In the genomic region with DNA sequence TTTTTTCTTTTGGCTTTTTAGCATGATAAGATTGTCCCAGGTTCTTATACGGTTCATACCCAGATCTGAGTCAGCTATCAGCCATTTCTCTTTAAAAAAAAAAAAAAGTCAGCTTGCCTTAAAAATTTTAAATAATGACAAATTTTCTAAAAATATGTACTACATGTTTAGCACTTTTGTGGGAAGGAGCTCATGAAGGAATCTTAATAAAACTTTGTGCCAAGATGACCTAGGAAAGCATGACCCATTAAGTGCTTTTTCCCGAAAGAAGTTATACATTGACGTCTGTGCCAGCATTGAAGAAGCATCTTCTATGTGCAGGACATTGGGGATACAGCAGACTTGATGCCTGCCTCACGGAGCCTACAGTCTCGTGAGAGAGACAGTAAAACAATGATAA, we compare ENCODE assay signal across 25 cellular contexts. TPM values are rescaled to one million over a fixed set of nuclear protein-coding genes. Genes with fewer than 3 reads are reported as not detected.
A peak's percentile ranks its signal among the peaks of the same experiment; 100 is the strongest.
DNase-seq lines count a peak whose midpoint lies in the region; ATAC-seq and TF ChIP-seq lines count a peak whose summit lies in the region.
"Had no signal": no experiment of that assay in that cellular context is flagged by ENCODE, and none has a peak within 500 bp of the region (broad histone marks: within the 10 kb centered on the region; RNA-seq: fewer than 3 reads in every experiment).

No MANE protein-coding gene starts in this region.

- peak; percentile 32 for DNase-seq in AG08396 (ENCODE audit: low spot score)
- DNase-seq in HCEC 1CT = peak; percentile 31
- DNase-seq in fibroblast of gingiva (ENCODE audit: low read depth) = peak; percentile 34
- DNase-seq in spleen = no peak
- DNase-seq in mammary epithelial cell = no peak
- DNase-seq in DMS153 treated with DMSO at 0.1 percent for 48 hours (lab: John Stamatoyannopoulos, UW; ENCODE audit: unreplicated experiment) = no peak
- DNase-seq: 8988T; ACHN; AML-193; CD4-positive, alpha-beta T cell; EL; GDM1; KBM-7; MV-4-11; NCI-H1105; NCI-H146; NCI-H1930; NCI-H446 treated with DMSO at 0.1 percent for 48 hours; NCI-H526 treated with DMSO at 0.1 percent for 48 hours; Right ventricle myocardium superior; RPMI8226 had no signal

- H3K4me3 ChIP-seq in spleen (no peak overlapping the region), mammary epithelial cell (replicated peaks in 1 of 3; ENCODE audit: insufficient read depth in 1 of 3, low read depth in 2 of 3, low read length in 3 of 3) (no peak overlapping the region)
- H3K4me3 ChIP-seq: BLaER1 treated with 17β-estradiol and CSF1 and Interleukin-3, amounts not matched to agents 10 nM and 100 nM; SJSA1 had no signal

- no TSS peak for BruUV-seq in mammary epithelial cell (replicated peaks; lab: Mats Ljungman, UMichigan)

- peaks cover 2% of the 10 kb centered on the region for H3K79me2 ChIP-seq in mammary epithelial cell (ENCODE audit: insufficient read depth, low read length)

- H3K36me3 ChIP-seq in spleen (no peaks in the 10 kb centered on the region), mammary epithelial cell (ENCODE audit: insufficient read depth, low read length) (no peaks in the 10 kb centered on the region)
- H3K36me3 ChIP-seq: BLaER1 treated with 17β-estradiol and CSF1 and Interleukin-3, amounts not matched to agents 10 nM and 100 nM had no signal

- ATAC-seq in GM21447 (IDR thresholded peaks at IDR 0.05; ENCODE audit: unreplicated experiment) = no peak
- ATAC-seq: HCT116 had no signal

- TF ChIP-seq POLR2A in spleen (IDR thresholded peaks at IDR 0.05) = no peak

- intact Hi-C loops in spleen (cut with DNase I; ENCODE audit: low total_unique reads) = no loop called here
- intact Hi-C loops in mammary epithelial cell (cut with micrococcal nuclease) = loop anchor here (10.0 kb wide), 1 partner anchor 173 kb away; no protein-coding TSS in a partner anchor

- H3K4me1 ChIP-seq in spleen (peaks cover 0 to 13% (median 3%) of the 10 kb centered on the region in 6 donors), mammary epithelial cell (ENCODE audit: insufficient read depth, low read length) (no peaks in the 10 kb centered on the region)

- H2AFZ ChIP-seq in mammary epithelial cell (ENCODE audit: low read depth, low read length) = no peak overlapping the region

- H3K9ac ChIP-seq in mammary epithelial cell (ENCODE audit: insufficient read depth, low read length) = no peak overlapping the region
- H3K9ac ChIP-seq: BLaER1 treated with 17β-estradiol and CSF1 and Interleukin-3, amounts not matched to agents 10 nM and 100 nM had no signal

- no peaks in the 10 kb centered on the region for H4K20me1 ChIP-seq in mammary epithelial cell (ENCODE audit: insufficient read depth, low read length)
- H4K20me1 ChIP-seq: BLaER1 treated with 17β-estradiol and CSF1 and Interleukin-3, amounts not matched to agents 10 nM and 100 nM had no signal

- H3K27ac ChIP-seq in spleen (peak overlapping the region in 5 of 8 donors; percentile 0 to 42 (median 15)), mammary epithelial cell (ENCODE audit: insufficient read depth, low read depth, low read length) (no peak overlapping the region)
- H3K27ac ChIP-seq: BLaER1 treated with 17β-estradiol and CSF1 and Interleukin-3, amounts not matched to agents 10 nM and 100 nM; SJSA1 had no signal

- dilution Hi-C loops in mammary epithelial cell (cut with HindIII; ENCODE audit: low sequenced_read_pairs) = no loop called here

- no peak overlapping the region for H3K4me2 ChIP-seq in mammary epithelial cell (ENCODE audit: insufficient read depth, low read depth, low read length)
- H3K4me2 ChIP-seq: BLaER1 treated with 17β-estradiol and CSF1 and Interleukin-3, amounts not matched to agents 10 nM and 100 nM had no signal

- CTCF ChIA-PET in mammary epithelial cell (lab: Charles Lee; ENCODE audit: low non-redundant PET) = no interaction called here

- H3K27me3 ChIP-seq in spleen (replicated peaks in 1 of 7) = peaks cover 0 to 21% (median 0%) of the 10 kb centered on the region in 7 donors
- no peaks in the 10 kb centered on the region for H3K27me3 ChIP-seq in mammary epithelial cell (ENCODE audit: insufficient read depth, low read length)
- H3K27me3 ChIP-seq: SJSA1 had no signal

- 82 to 92% (median 85%) methylated on average over 5 of the region's 5 CpGs for WGBS in spleen, 5 donors
- 97% methylated on average over 5 of the region's 5 CpGs for WGBS in mammary epithelial cell (ENCODE audit: low coverage, missing lambda C conversion rate)

- no peaks in the 10 kb centered on the region for H3K9me3 ChIP-seq in spleen
- H3K9me3 ChIP-seq in mammary epithelial cell (replicated peaks; ENCODE audit: insufficient read depth, low read length) = no peaks in the 10 kb centered on the region
- H3K9me3 ChIP-seq: BLaER1 treated with 17β-estradiol and CSF1 and Interleukin-3, amounts not matched to agents 10 nM and 100 nM; SJSA1 had no signal

- in situ Hi-C loops in mammary epithelial cell (cut with MboI; ENCODE audit: low sequenced_read_pairs in 2 of 2) = no loop called here

- TF ChIP-seq CTCF in spleen (IDR thresholded peaks at IDR 0.05 in 8 of 11, conservative IDR thresholded peaks at IDR 0.05 in 3 of 11) = no peak
- TF ChIP-seq CTCF in mammary epithelial cell (conservative IDR thresholded peaks at IDR 0.05 in 1 of 2, IDR thresholded peaks at IDR 0.05 in 1 of 2; ENCODE audit: extremely low read depth in 1 of 2, insufficient read depth in 1 of 2, low read depth in 1 of 2, low read length in 2 of 2) = no peak

RNA-seq across cellular contexts. Expression of a gene that starts 4.5 kb away (rescaled TPM):
- total RNA-seq in spleen (100 to 1,000 TPM in 6 of 7 donors, 10 to 100 TPM in 1; 86.2 to 151 (median 124) TPM), mammary epithelial cell (10 to 100 TPM; 54.8 to 61.3 TPM)
- polyA plus RNA-seq in spleen (10 to 100 TPM; 18.8 to 33.3 (median 19.9) TPM), mammary epithelial cell (60.1 TPM)
- polyA minus RNA-seq in mammary epithelial cell = 22.9 TPM

Comparison
In these comparisons a context has a peak if more than half of its experiments do, and no peak if none do; other contexts are left out.
1. DNase-seq: peak in AG08396 (single experiment), HCEC 1CT (single experiment) and fibroblast of gingiva (single experiment); none in spleen (single experiment), mammary epithelial cell (single experiment) and DMS153 treated with DMSO at 0.1 percent for 48 hours (single experiment).